Comparison of ENCODE assay signal across 17 cellular contexts in genomic region chrX:105018865-105019264, GRCh38.
"Had no signal": no experiment of that assay in that cellular context is flagged by ENCODE, and none has a peak within 500 bp of the region (broad histone marks: within the 10 kb centered on the region; RNA-seq: fewer than 3 reads in every experiment).

No MANE protein-coding gene starts in this region.

- ATAC-seq: activated CD8-positive, alpha-beta T cell treated with anti-CD3 and anti-CD28 coated beads for 36 hours; activated T-cell treated with anti-CD3 and anti-CD28 coated beads, Interleukin-2, amount 50 U/mL, for 72 hours; heart right ventricle; lower lobe of right lung; natural killer cell; stimulated activated naive CD8-positive, alpha-beta T cell treated with anti-CD3 and anti-CD28 coated beads, Interleukin-15, Interleukin-2, amounts not matched to agents 100 U/mL and 50 U/mL, for 24 hours had no signal

- H3K9me3 ChIP-seq: heart right ventricle, lower lobe of right lung, suprapubic skin, upper lobe of left lung had no signal

- H3K27ac ChIP-seq: heart right ventricle, lower lobe of right lung, suprapubic skin, upper lobe of left lung had no signal

- DNase-seq: activated CD8-positive, alpha-beta memory T cell treated with anti-CD3 and anti-CD28 coated beads, Interleukin-2, amount 50 U/mL, for 4 hours; activated CD8-positive, alpha-beta T cell treated with anti-CD3 and anti-CD28 coated beads for 36 hours; activated gamma-delta T cell treated with Interleukin-2 at 50 U/mL for 16 hours; activated naive CD8-positive, alpha-beta T cell treated with anti-CD3 and anti-CD28 coated beads for 36 hours; activated T-cell treated with anti-CD3 and anti-CD28 coated beads, Interleukin-2, amount 50 U/mL, for 72 hours; anterior cingulate cortex; effector CD8-positive, alpha-beta T cell; heart right ventricle; lower lobe of right lung; natural killer cell; nucleus accumbens; stimulated activated CD4-positive, alpha-beta T cell treated with anti-CD3 and anti-CD28 coated beads, Interleukin-4, amount 100 ng/mL, for 1 hour; stimulated activated CD8-positive, alpha-beta memory T cell treated with anti-CD3 and anti-CD28 coated beads, Interleukin-4, amount 100 ng/mL, for 48 hours; stimulated activated naive CD8-positive, alpha-beta T cell treated with anti-CD3 and anti-CD28 coated beads, Interleukin-15, Interleukin-2, amounts not matched to agents 100 U/mL and 50 U/mL, for 24 hours; T-helper 9 cell; upper lobe of left lung had no signal

- H3K4me1 ChIP-seq: heart right ventricle, lower lobe of right lung, suprapubic skin, upper lobe of left lung had no signal

- H3K36me3 ChIP-seq: heart right ventricle, lower lobe of right lung, suprapubic skin, upper lobe of left lung had no signal

- H3K27me3 ChIP-seq: suprapubic skin, upper lobe of left lung had no signal

- H3K4me3 ChIP-seq: heart right ventricle, lower lobe of right lung, suprapubic skin, upper lobe of left lung had no signal
